ENCODE assay signal across 11 cellular contexts in genomic region chr10:86599729-86600128, GRCh38. TPM values are rescaled to one million over a fixed set of nuclear protein-coding genes. Genes with fewer than 3 reads are reported as not detected.
DNase-seq lines count a peak whose midpoint lies in the region; ATAC-seq, FAIRE-seq and TF ChIP-seq lines count a peak whose summit lies in the region.
"Had no signal": no experiment of that assay in that cellular context is flagged by ENCODE, and none has a peak within 500 bp of the region (broad histone marks: within the 10 kb centered on the region; RNA-seq: fewer than 3 reads in every experiment).

No MANE protein-coding gene starts in this region.

- TF ChIP-seq POLR2A in H54 (IDR thresholded peaks at IDR 0.05; ENCODE audit: low read depth, low read length) = no peak

- in situ Hi-C loops in GM13977 (cut with MboI; ENCODE audit: low pct_unique_long_range_greater_than_20kb, low sequenced_read_pairs, unreplicated experiment) = no loop called here

- DNase-seq in H54 (ENCODE audit: insufficient read length, low spot score) (peak; percentile 59), NCI-H146 (lab: John Stamatoyannopoulos, UW) (peak; percentile 77), left lobe of liver (ENCODE audit: low spot score) (peak; percentile 22), GM13977 (ENCODE audit: low spot score) (no peak), kidney tubule cell (ENCODE audit: low spot score) (no peak)
- no peak for DNase-seq in effector CD4-positive, alpha-beta T cell
- DNase-seq: SHP77; stimulated activated CD4-positive, alpha-beta T cell treated with anti-CD3 and anti-CD28 coated beads, Interleukin-4, amount 100 ng/mL, for 24 hours had no signal

- peak; percentile 69 for FAIRE-seq in H54 (lab: Jason Lieb, UNC)
- FAIRE-seq: astrocyte, islet of Langerhans had no signal

- no peak for TF ChIP-seq CTCF in GM13977 (IDR thresholded peaks at IDR 0.05; ENCODE audit: extremely low read depth, insufficient read depth, missing control alignments)

- peak; percentile 77 for ATAC-seq in GM18870 (IDR thresholded peaks at IDR 0.05; ENCODE audit: unreplicated experiment)
- no peak for ATAC-seq in left lobe of liver

RNA-seq across cellular contexts. Expression of gene OPN4, which starts 54.6 kb away (rescaled TPM):
- total RNA-seq in left lobe of liver = not detected
- total RNA-seq: astrocyte had no signal

Comparison
In these comparisons a context has a peak if more than half of its experiments do, and no peak if none do; other contexts are left out.
1. DNase-seq: peak in H54 (single experiment), NCI-H146 (single experiment) and left lobe of liver (single experiment); none in GM13977 (single experiment), kidney tubule cell (single experiment) and effector CD4-positive, alpha-beta T cell (single experiment).